ENCODE assay signal across 22 cellular contexts in the genomic region with DNA sequence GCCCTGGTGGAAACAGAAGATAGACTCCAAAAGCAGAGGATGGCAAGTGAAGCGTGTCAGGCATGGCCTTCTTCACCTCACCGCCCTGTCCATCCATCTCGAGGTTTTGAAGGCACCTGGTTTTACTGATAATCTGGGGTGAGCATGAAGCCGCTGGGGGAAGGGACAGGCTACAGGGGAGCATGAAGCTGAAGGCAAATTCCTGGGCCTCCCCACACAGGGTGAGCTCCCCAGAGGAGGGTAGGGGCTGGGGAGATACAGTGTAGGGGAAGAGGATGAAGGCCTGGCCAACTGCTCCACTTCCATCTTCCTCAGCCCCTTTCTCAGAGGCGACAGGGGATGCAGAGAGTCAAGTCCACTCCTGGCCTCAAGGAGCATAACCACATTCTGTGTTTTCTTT.
"Had no signal": no experiment of that assay in that cellular context is flagged by ENCODE, and none has a peak within 500 bp of the region (broad histone marks: within the 10 kb centered on the region; RNA-seq: fewer than 3 reads in every experiment).

No MANE protein-coding gene starts in this region.

- H3K4me3 ChIP-seq: SJCRH30 had no signal

- H3K36me3 ChIP-seq: SJCRH30 had no signal

- H3K27me3 ChIP-seq: SJCRH30 had no signal

- ATAC-seq: HepG2, Panc1, PC-3, Right ventricle myocardium inferior, SK-N-SH treated with all-trans-retinoic acid at 6 μM for 48 hours had no signal

- H3K27ac ChIP-seq: SJCRH30 had no signal

- DNase-seq: IMR-90, Karpas-422, KG1, MM.1S, NCI-H1092 treated with DMSO at 0.1 percent for 48 hours, NCI-H1436, NCI-H187, NCI-H2081 treated with DMSO at 0.1 percent for 48 hours, NCI-H2171, NCI-H226, NCI-H446, NCI-H510A, NCI-H524 treated with DMSO at 0.1 percent for 48 hours, NCI-H69, NCI-H774, PC-3, SHP77 treated with DMSO at 0.1 percent for 48 hours, SJCRH30 had no signal

- H3K9me3 ChIP-seq: SJCRH30 had no signal
